20 cellular contexts compared by ENCODE assay signal in the genomic region with DNA sequence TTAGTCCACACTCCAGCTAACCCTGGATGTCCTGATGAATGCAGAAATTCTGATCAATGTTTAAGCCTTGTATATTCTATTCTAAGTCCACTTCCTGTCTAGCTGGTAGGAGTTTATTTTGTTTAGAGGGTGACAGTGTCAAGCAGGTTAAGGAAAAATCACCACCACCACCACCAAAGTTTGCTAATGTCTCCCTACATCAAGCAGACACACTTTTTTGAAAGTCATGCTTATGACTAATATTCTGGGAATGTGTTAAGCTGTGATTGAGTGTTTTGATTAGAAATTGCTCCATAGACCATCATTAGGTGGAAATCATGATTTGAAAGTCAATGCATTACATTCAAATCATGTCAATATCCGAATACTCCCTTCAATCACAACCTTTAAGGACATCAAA.
"Had no signal": no experiment of that assay in that cellular context is flagged by ENCODE, and none has a peak within 500 bp of the region (broad histone marks: within the 10 kb centered on the region; RNA-seq: fewer than 3 reads in every experiment).

No MANE protein-coding gene starts in this region.

- H3K4me1 ChIP-seq: psoas muscle, right atrium auricular region, sigmoid colon had no signal

- FAIRE-seq: endothelial cell of umbilical vein, frontal cortex, keratinocyte had no signal

- H3K36me3 ChIP-seq: neutrophil, right atrium auricular region, sigmoid colon had no signal

- H3K27me3 ChIP-seq: neutrophil, right atrium auricular region, sigmoid colon had no signal

- H3K27ac Mint-ChIP-seq: endodermal cell; naive thymus-derived CD8-positive, alpha-beta T cell had no signal

- H3K9me3 ChIP-seq: mucosa of descending colon, neutrophil, psoas muscle, right atrium auricular region, sigmoid colon had no signal

- H3K36me3 Mint-ChIP-seq: naive thymus-derived CD8-positive, alpha-beta T cell had no signal

- H3K27ac ChIP-seq: coronary artery, neutrophil, psoas muscle, right atrium auricular region, sigmoid colon, skin epidermis had no signal

- H3K4me3 ChIP-seq: coronary artery, lung, mucosa of descending colon, psoas muscle, right atrium auricular region, sigmoid colon, skin epidermis had no signal

- H3K27me3 Mint-ChIP-seq: naive thymus-derived CD8-positive, alpha-beta T cell had no signal

- DNase-seq: effector CD4-positive, alpha-beta T cell; endodermal cell; left colon; left ventricle myocardium superior; mucosa of descending colon; naive thymus-derived CD8-positive, alpha-beta T cell; psoas muscle; sigmoid colon; stimulated activated CD4-positive, alpha-beta T cell treated with anti-CD3 and anti-CD28 coated beads, Interleukin-2, amount 100 ng/mL, for 24 hours; stimulated activated CD4-positive, alpha-beta T cell treated with anti-CD3 and anti-CD28 coated beads, Interleukin-4, amount 100 ng/mL, for 4 hours; stimulated activated naive CD4-positive, alpha-beta T cell; trophoblast cell had no signal

- H3K4me1 Mint-ChIP-seq: naive thymus-derived CD8-positive, alpha-beta T cell had no signal

- H3K4me3 Mint-ChIP-seq: endodermal cell; naive thymus-derived CD8-positive, alpha-beta T cell had no signal
